Comparison of ENCODE assay signal across 15 cellular contexts in genomic region chr9:121233906-121234901, GRCh38. TPM values are rescaled to one million over a fixed set of nuclear protein-coding genes. Genes with fewer than 3 reads are reported as not detected.
DNase-seq lines count a peak whose midpoint lies in the region; ATAC-seq and TF ChIP-seq lines count a peak whose summit lies in the region.
"Had no signal": no experiment of that assay in that cellular context is flagged by ENCODE, and none has a peak within 500 bp of the region (broad histone marks: within the 10 kb centered on the region; RNA-seq: fewer than 3 reads in every experiment).

No MANE protein-coding gene starts in this region.

- peak overlapping the region; percentile 14 for H4K91ac ChIP-seq in mesenchymal stem cell (ENCODE audit: low read length)

- no peaks in the 10 kb centered on the region for H3K9me3 ChIP-seq in MG63
- H3K9me3 ChIP-seq in adipocyte (ENCODE audit: control insufficient read depth, low read length): no peaks in the 10 kb centered on the region
- no peaks in the 10 kb centered on the region for H3K9me3 ChIP-seq in mesenchymal stem cell (ENCODE audit: control insufficient read depth, low read length)
- no peaks in the 10 kb centered on the region for H3K9me3 ChIP-seq in tibial artery
- no peaks in the 10 kb centered on the region for H3K9me3 ChIP-seq in aorta (ENCODE audit: control insufficient read depth, low read length)
- H3K9me3 ChIP-seq: lower lobe of right lung had no signal

- H3K4me3 ChIP-seq in MG63 (no peak overlapping the region), adipocyte (ENCODE audit: low read length) (no peak overlapping the region), mesenchymal stem cell (ENCODE audit: insufficient read depth in 1 of 2, low read depth in 1 of 2, low read length in 2 of 2) (no peak overlapping the region), tibial artery (no peak overlapping the region), aorta (ENCODE audit: low read length in 2 of 2) (no peak overlapping the region)
- H3K4me3 ChIP-seq: lower lobe of right lung had no signal

- no peak overlapping the region for H3K23ac ChIP-seq in mesenchymal stem cell (ENCODE audit: low read length in 2 of 2)

- H3K27me3 ChIP-seq in MG63 (no peaks in the 10 kb centered on the region), adipocyte (replicated peaks; ENCODE audit: control insufficient read depth, insufficient read depth, low read length) (no peaks in the 10 kb centered on the region), mesenchymal stem cell (ENCODE audit: control insufficient read depth in 1 of 2, insufficient read depth in 1 of 2, low read length in 2 of 2) (no peaks in the 10 kb centered on the region), tibial artery (no peaks in the 10 kb centered on the region), aorta (ENCODE audit: control insufficient read depth in 1 of 2, insufficient read depth in 2 of 2, low read length in 1 of 2) (no peaks in the 10 kb centered on the region)

- H3K9ac ChIP-seq in adipocyte (ENCODE audit: low read length) (no peak overlapping the region), mesenchymal stem cell (ENCODE audit: low read length) (no peak overlapping the region)

- H2BK120ac ChIP-seq in mesenchymal stem cell (ENCODE audit: low read depth, low read length): no peak overlapping the region

- no peak overlapping the region for H2BK15ac ChIP-seq in mesenchymal stem cell (ENCODE audit: low read depth, poor library complexity, severe bottlenecking)

- H2AK5ac ChIP-seq in mesenchymal stem cell (ENCODE audit: low read length, severe bottlenecking): no peak overlapping the region

- no peak for TF ChIP-seq CTCF in tibial artery (IDR thresholded peaks at IDR 0.05)

- H3K14ac ChIP-seq in mesenchymal stem cell (ENCODE audit: low read length in 2 of 2): no peak overlapping the region

- H2BK5ac ChIP-seq in mesenchymal stem cell (ENCODE audit: low read depth, low read length, poor library complexity, severe bottlenecking): no peak overlapping the region

- H3K36me3 ChIP-seq in MG63: no peaks in the 10 kb centered on the region
- no peaks in the 10 kb centered on the region for H3K36me3 ChIP-seq in adipocyte (ENCODE audit: control insufficient read depth, insufficient read depth, low read length, severe bottlenecking)
- H3K36me3 ChIP-seq in mesenchymal stem cell (ENCODE audit: control insufficient read depth in 1 of 2, insufficient read depth in 2 of 2, low read depth in 1 of 2, low read length in 2 of 2): peaks cover 0 to 5% of the 10 kb centered on the region in 2 experiments
- peaks cover 0 to 13% (median 0%) of the 10 kb centered on the region in 3 donors for H3K36me3 ChIP-seq in tibial artery
- H3K36me3 ChIP-seq in aorta (ENCODE audit: control insufficient read depth in 1 of 2, insufficient read depth in 2 of 2, low read length in 1 of 2): no peaks in the 10 kb centered on the region

- no peak overlapping the region for H3K27ac ChIP-seq in mesenchymal stem cell (ENCODE audit: low read length, poor library complexity, severe bottlenecking)
- no peak overlapping the region for H3K27ac ChIP-seq in tibial artery
- no peak overlapping the region for H3K27ac ChIP-seq in aorta (ENCODE audit: low read depth in 1 of 2, low read length in 2 of 2)
- H3K27ac ChIP-seq: lower lobe of right lung had no signal

- peak overlapping the region in 1 of 2 experiments; percentile 69 for H2BK12ac ChIP-seq in mesenchymal stem cell (ENCODE audit: low read length in 2 of 2)

- H3K4me1 ChIP-seq in adipocyte (ENCODE audit: control insufficient read depth, insufficient read depth, low read length) (no peaks in the 10 kb centered on the region), mesenchymal stem cell (ENCODE audit: control insufficient read depth, insufficient read depth, low read depth, low read length) (peaks cover 3% of the 10 kb centered on the region), tibial artery (no peaks in the 10 kb centered on the region), aorta (ENCODE audit: control insufficient read depth in 1 of 2, insufficient read depth in 2 of 2, low read length in 2 of 2) (peaks cover 0 to 3% of the 10 kb centered on the region in 2 donors)
- H3K4me1 ChIP-seq: lower lobe of right lung had no signal

- H2AFZ ChIP-seq in mesenchymal stem cell (ENCODE audit: low read depth, low read length): peak overlapping the region; percentile 64

- no peak overlapping the region for H3K4me2 ChIP-seq in mesenchymal stem cell (ENCODE audit: low read length, poor library complexity, severe bottlenecking)

- peak overlapping the region; percentile 20 for H4K8ac ChIP-seq in mesenchymal stem cell (ENCODE audit: low read length)

- 46% methylated on average over 11 of the region's 12 CpGs for WGBS in mesenchymal stem cell
- WGBS in aorta, 2 donors: 89 to 91% methylated on average over 12 of the region's 12 CpGs

- ATAC-seq in aorta (ENCODE audit: low FRiP score): no peak
- ATAC-seq in HG03095 (IDR thresholded peaks at IDR 0.05; ENCODE audit: unreplicated experiment): no peak
- ATAC-seq: activated CD4-positive, CD25-positive, alpha-beta regulatory T cell treated with anti-CD3 and anti-CD28 coated beads, Interleukin-2, amount 50 U/mL, for 24 hours; activated T-helper 17 cell treated with anti-CD3 and anti-CD28 coated beads, Interleukin-2, amount 50 U/mL, for 72 hours; lower lobe of right lung had no signal

- DNase-seq in EL: peak; percentile 83
- peak; percentile 56 for DNase-seq in MG63
- DNase-seq in adipocyte (ENCODE audit: low read depth): peak; percentile 44
- DNase-seq in mesenchymal stem cell: peak; percentile 67
- DNase-seq in NCI-H1417 (lab: John Stamatoyannopoulos, UW): no peak
- no peak for DNase-seq in tibial artery
- DNase-seq in aorta: no peak
- DNase-seq: DMS153, lower lobe of right lung, NCI-H1048, RPMI8226, substantia nigra had no signal

- peak overlapping the region; percentile 55 to 65 for H3K18ac ChIP-seq in mesenchymal stem cell (ENCODE audit: low read depth in 1 of 2, low read length in 2 of 2)

- no peak overlapping the region for H3K4ac ChIP-seq in mesenchymal stem cell (ENCODE audit: low read depth in 1 of 2, low read length in 2 of 2)

- intact Hi-C loops in tibial artery (cut with DNase I; ENCODE audit: low total_unique reads) (no loop called here), aorta (cut with DNase I) (no loop called here)

- H3K79me1 ChIP-seq in mesenchymal stem cell (replicated peaks; ENCODE audit: low read length, poor library complexity, severe bottlenecking): no peaks in the 10 kb centered on the region

RNA-seq across cellular contexts. Expression of gene RAB14, which starts 32.5 kb away (rescaled TPM):
- 43.3 and 58.4 TPM in 2 replicates for total RNA-seq in MG63 (2014; rRNA removed; shearing (Covaris generic); ENCODE audit: low replicate concordance)
- 40.1 TPM for polyA plus RNA-seq in mesenchymal stem cell (2013, experiment 1 of 2)
- 41.9 TPM for polyA plus RNA-seq in mesenchymal stem cell (2013, experiment 2 of 2)
- 10 to 100 TPM; 48.3 to 52.7 TPM for total RNA-seq in aorta
- polyA plus RNA-seq in aorta: 10 to 100 TPM; 29.3 to 32.6 TPM

RNA-seq across cellular contexts. Expression of gene GSN, which starts 33.8 kb away (rescaled TPM):
- total RNA-seq in MG63 (2014; rRNA removed; shearing (Covaris generic); ENCODE audit: low replicate concordance): 59.8 and 75.0 TPM in 2 replicates
- 196 TPM for polyA plus RNA-seq in mesenchymal stem cell (2013, experiment 1 of 2)
- 192 TPM for polyA plus RNA-seq in mesenchymal stem cell (2013, experiment 2 of 2)
- 1,000 to 10,000 TPM in 1 of 2 donors, 100 to 1,000 TPM in 1; 922 to 2,469 TPM for total RNA-seq in aorta
- 1,000 to 10,000 TPM in 1 of 2 donors, 100 to 1,000 TPM in 1; 451 to 1,099 TPM for polyA plus RNA-seq in aorta

Comparison
In these comparisons a context has a peak if more than half of its experiments do, and no peak if none do; other contexts are left out.
1. DNase-seq: peak in EL (single experiment), MG63 (single experiment), adipocyte (single experiment) and mesenchymal stem cell (single experiment); none in NCI-H1417 (0 of 3), tibial artery (0 of 2) and aorta (0 of 2).
2. RNA of gene GSN, which starts 33.8 kb away (total RNA-seq): 922 to 2,469 TPM in aorta; 59.8 to 75.0 TPM in MG63; every median in the first group is over 10 times any median in the second.